Comparison of ENCODE assay signal across 13 cellular contexts in the genomic region with DNA sequence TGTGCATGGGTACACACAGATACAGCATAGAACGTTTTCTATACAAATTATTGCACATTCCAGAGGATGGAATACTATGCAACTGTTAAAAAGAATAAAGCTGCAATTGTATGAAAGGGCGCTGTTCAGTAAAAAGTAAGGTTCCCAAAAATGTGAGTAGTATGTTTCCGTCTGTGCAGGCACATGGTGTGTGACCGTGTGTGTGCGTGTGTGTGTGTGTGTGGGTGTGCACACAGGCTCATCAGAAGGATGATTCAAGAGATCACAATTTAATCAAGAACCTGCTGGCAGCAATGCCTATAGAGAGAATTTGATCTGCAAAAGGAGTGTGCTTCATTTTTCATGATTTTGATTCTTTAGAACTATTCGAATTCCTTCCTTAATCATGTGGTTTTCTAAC.
DNase-seq lines count a peak whose midpoint lies in the region; ATAC-seq, FAIRE-seq and TF ChIP-seq lines count a peak whose summit lies in the region.
"Had no signal": no experiment of that assay in that cellular context is flagged by ENCODE, and none has a peak within 500 bp of the region (broad histone marks: within the 10 kb centered on the region; RNA-seq: fewer than 3 reads in every experiment).

No MANE protein-coding gene starts in this region.

- H3K4me2 ChIP-seq in GM12878 (ENCODE audit: control insufficient read depth, insufficient read depth) = no peak overlapping the region

- H2AFZ ChIP-seq in GM12878 (ENCODE audit: control insufficient read depth, low read depth, low read length) = no peak overlapping the region

- no peak for TF ChIP-seq RAD21 in GM12878 (IDR thresholded peaks at IDR 0.05; ENCODE audit: insufficient read depth, low read depth, low read length)

- H3K9ac ChIP-seq in GM12878 (ENCODE audit: control insufficient read depth, insufficient read depth, low read length) = no peak overlapping the region

- H3K9me3 ChIP-seq in GM12878 (replicated peaks; ENCODE audit: control insufficient read depth, insufficient read depth, low read length) = no peaks in the 10 kb centered on the region; the same call in 2 of the 3 replicates

- RAD21 ChIA-PET in GM12878 (lab: Charles Lee; ENCODE audit: unreplicated experiment) = interaction anchor here (0.8 to 1.0 kb wide), 2 partner anchors 11 to 134 kb away, joined by 3 to 4 read pairs; no protein-coding TSS in a partner anchor

- DNase-seq in activated CD4-positive, alpha-beta T cell treated with anti-CD3 and anti-CD28 coated beads for 4 hours = peak; percentile 71 to 75
- DNase-seq in activated CD4-positive, alpha-beta T cell treated with anti-CD3 and anti-CD28 coated beads, Interleukin-2, amount 50 U/mL, for 1 hour = no peak
- DNase-seq in activated CD4-positive, alpha-beta T cell treated with anti-CD3 and anti-CD28 coated beads, Interleukin-2, amount 10 ng/mL, durations not matched to agents 24 days and 14 days = no peak
- DNase-seq in GM12878 (ENCODE audit: low read depth, low spot score) (no peak), sciatic nerve (ENCODE audit: low spot score) (no peak), NCI-H748 treated with DMSO at 0.1 percent for 48 hours (lab: John Stamatoyannopoulos, UW) (no peak), RCC 7860 (ENCODE audit: low spot score) (no peak)
- DNase-seq in stimulated activated CD4-positive, alpha-beta T cell treated with anti-CD3 and anti-CD28 coated beads, Interleukin-2, amount 100 ng/mL, for 24 hours = peak; percentile 61 to 71
- DNase-seq: amniotic stem cell, DMS79, left ventricle myocardium superior had no signal

- H3K27ac Mint-ChIP-seq in activated CD4-positive, alpha-beta T cell treated with anti-CD3 and anti-CD28 coated beads, Interleukin-2, amount 10 ng/mL, durations not matched to agents 24 days and 14 days = peak overlapping the region; percentile 86

- POLR2A ChIA-PET in GM12878 (lab: Charles Lee) = interaction anchor here (1.5 kb wide), 1 partner anchor 68 kb away, joined by 5 read pairs; no protein-coding TSS in a partner anchor

- intact Hi-C loops in activated CD4-positive, alpha-beta T cell treated with anti-CD3 and anti-CD28 coated beads, Interleukin-2, amount 10 ng/mL, durations not matched to agents 24 days and 14 days (cut with micrococcal nuclease) = loop anchor here (5.0 kb wide), 2 partner anchors 186 to 281 kb away; a partner anchor contains a TSS
- intact Hi-C loops in GM12878 (cut with micrococcal nuclease; ENCODE audit: unreplicated experiment) (no loop called here), sciatic nerve (cut with DNase I) (no loop called here)

- H3K27me3 Mint-ChIP-seq in activated CD4-positive, alpha-beta T cell treated with anti-CD3 and anti-CD28 coated beads, Interleukin-2, amount 10 ng/mL, durations not matched to agents 24 days and 14 days = no peaks in the 10 kb centered on the region

- CTCF ChIA-PET in GM12878 (lab: Yijun Ruan, JAX) = interaction anchor here (0.7 to 0.8 kb wide), 2 partner anchors 127 to 128 kb away, joined by 3 read pairs; no protein-coding TSS in a partner anchor

- H3K4me3 Mint-ChIP-seq in activated CD4-positive, alpha-beta T cell treated with anti-CD3 and anti-CD28 coated beads, Interleukin-2, amount 10 ng/mL, durations not matched to agents 24 days and 14 days = peak overlapping the region; percentile 37

- no peak for ATAC-seq in GM12878
- ATAC-seq in sciatic nerve = no peak
- ATAC-seq: left ventricle myocardium superior had no signal

- H3K36me3 ChIP-seq in GM12878 (ENCODE audit: control insufficient read depth in 2 of 2, insufficient read depth in 2 of 2, low read length in 1 of 2) = peaks cover 4 to 10% of the 10 kb centered on the region in 2 experiments

- peaks cover 89% of the 10 kb centered on the region for H3K79me2 ChIP-seq in GM12878 (ENCODE audit: control insufficient read depth, insufficient read depth, low read length)

- H3K27me3 ChIP-seq in GM12878 (replicated peaks in 1 of 2; ENCODE audit: control insufficient read depth in 2 of 2, insufficient read depth in 2 of 2, low read length in 1 of 2) = no peaks in the 10 kb centered on the region

- SMC1A ChIA-PET in GM12878 (lab: Charles Lee; ENCODE audit: uncharacterized antibody, unreplicated experiment) = no interaction called here

- peaks cover 5% of the 10 kb centered on the region for H3K9me3 Mint-ChIP-seq in activated CD4-positive, alpha-beta T cell treated with anti-CD3 and anti-CD28 coated beads, Interleukin-2, amount 10 ng/mL, durations not matched to agents 24 days and 14 days

- peaks cover 70% of the 10 kb centered on the region for H3K36me3 Mint-ChIP-seq in activated CD4-positive, alpha-beta T cell treated with anti-CD3 and anti-CD28 coated beads, Interleukin-2, amount 10 ng/mL, durations not matched to agents 24 days and 14 days (ENCODE audit: low read depth)

- BruUV-seq in GM12878 (replicated peaks; lab: Mats Ljungman, UMichigan) = no TSS peak

- no peaks in the 10 kb centered on the region for H4K20me1 ChIP-seq in GM12878 (ENCODE audit: control insufficient read depth, insufficient read depth)

- 73% methylated on average over 6 of the region's 6 CpGs for whole genome bisulfite sequencing in GM12878 (ENCODE audit: insufficient coverage, insufficient replicate concordance, low lambda C conversion rate, missing lambda C conversion rate)

- peaks cover 85% of the 10 kb centered on the region for H3K4me1 ChIP-seq in GM12878 (ENCODE audit: control insufficient read depth, insufficient read depth, low read length)

- TF ChIP-seq CTCF in GM12878 (IDR thresholded peaks at IDR 0.05 in 2 of 3, conservative IDR thresholded peaks at IDR 0.05 in 1 of 3; ENCODE audit: control insufficient read depth in 2 of 3, extremely low read depth in 1 of 3, insufficient read depth in 1 of 3, low read depth in 3 of 3, low read length in 3 of 3) = no peak

- in situ Hi-C loops in GM12878 (cut with MboI) = no loop called here

- H3K27ac ChIP-seq in GM12878 (ENCODE audit: control insufficient read depth, insufficient read depth) = peak overlapping the region; percentile 97; the same call in 1 of the 2 replicates
- H3K27ac ChIP-seq: RWPE1 had no signal

- TF ChIP-seq POLR2A in GM12878 (IDR thresholded peaks at IDR 0.05; ENCODE audit: low read depth, low read length) = no peak

- no peak for TF ChIP-seq EP300 in GM12878 (IDR thresholded peaks at IDR 0.05; ENCODE audit: borderline replicate concordance in 1 of 2, control insufficient read depth in 1 of 2, low read depth in 2 of 2, low read length in 2 of 2)

- no peak for FAIRE-seq in GM12878 (lab: Jason Lieb, UNC)
- no peak for FAIRE-seq in RCC 7860 (lab: Jason Lieb, UNC)
- FAIRE-seq: A204.1 had no signal

- peaks cover 87% of the 10 kb centered on the region for H3K4me1 Mint-ChIP-seq in activated CD4-positive, alpha-beta T cell treated with anti-CD3 and anti-CD28 coated beads, Interleukin-2, amount 10 ng/mL, durations not matched to agents 24 days and 14 days

- no peak overlapping the region for H3K4me3 ChIP-seq in GM12878

TF ChIP-seq in GM12878, 131 proteins besides CTCF, POLR2A, EP300 and RAD21:
- TF ChIP-seq, protein P1, sequence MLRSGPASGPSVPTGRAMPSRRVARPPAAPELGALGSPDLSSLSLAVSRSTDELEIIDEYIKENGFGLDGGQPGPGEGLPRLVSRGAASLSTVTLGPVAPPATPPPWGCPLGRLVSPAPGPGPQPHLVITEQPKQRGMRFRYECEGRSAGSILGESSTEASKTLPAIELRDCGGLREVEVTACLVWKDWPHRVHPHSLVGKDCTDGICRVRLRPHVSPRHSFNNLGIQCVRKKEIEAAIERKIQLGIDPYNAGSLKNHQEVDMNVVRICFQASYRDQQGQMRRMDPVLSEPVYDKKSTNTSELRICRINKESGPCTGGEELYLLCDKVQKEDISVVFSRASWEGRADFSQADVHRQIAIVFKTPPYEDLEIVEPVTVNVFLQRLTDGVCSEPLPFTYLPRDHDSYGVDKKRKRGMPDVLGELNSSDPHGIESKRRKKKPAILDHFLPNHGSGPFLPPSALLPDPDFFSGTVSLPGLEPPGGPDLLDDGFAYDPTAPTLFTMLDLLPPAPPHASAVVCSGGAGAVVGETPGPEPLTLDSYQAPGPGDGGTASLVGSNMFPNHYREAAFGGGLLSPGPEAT (IDR thresholded peaks at IDR 0.05; ENCODE audit: low read depth) = no peak
- TF ChIP-seq SMARCA5 (IDR thresholded peaks at IDR 0.05) (0 out of 2 replicates have a peak, but pooled peaks have one; percentile 33), RB1 (IDR thresholded peaks at IDR 0.05; ENCODE audit: borderline replicate concordance) (no peak), JUNB (IDR thresholded peaks at IDR 0.05) (no peak)

Comparison
In these comparisons a context has a peak if more than half of its experiments do, and no peak if none do; other contexts are left out.
1. DNase-seq: peak in activated CD4-positive, alpha-beta T cell treated with anti-CD3 and anti-CD28 coated beads for 4 hours (2 of 2) and stimulated activated CD4-positive, alpha-beta T cell treated with anti-CD3 and anti-CD28 coated beads, Interleukin-2, amount 100 ng/mL, for 24 hours (2 of 2); none in activated CD4-positive, alpha-beta T cell treated with anti-CD3 and anti-CD28 coated beads, Interleukin-2, amount 50 U/mL, for 1 hour (single experiment), activated CD4-positive, alpha-beta T cell treated with anti-CD3 and anti-CD28 coated beads, Interleukin-2, amount 10 ng/mL, durations not matched to agents 24 days and 14 days (single experiment), GM12878 (single experiment), sciatic nerve (single experiment), NCI-H748 treated with DMSO at 0.1 percent for 48 hours (single experiment) and RCC 7860 (single experiment).